In genomic region chr1:204287466-204287881, GRCh38 we compare ENCODE assay signal across 9 cellular contexts.
DNase-seq lines count a peak whose midpoint lies in the region; ATAC-seq and TF ChIP-seq lines count a peak whose summit lies in the region.
"Had no signal": no experiment of that assay in that cellular context is flagged by ENCODE, and none has a peak within 500 bp of the region (broad histone marks: within the 10 kb centered on the region; RNA-seq: fewer than 3 reads in every experiment).

No MANE protein-coding gene starts in this region.

- H3K9me1 ChIP-seq in IMR-90 (ENCODE audit: insufficient read depth, low read length) = peaks cover 4% of the 10 kb centered on the region; the same call in 1 of the 2 replicates

- CTCF ChIA-PET in IMR-90 (lab: Yijun Ruan, JAX) = no interaction called here

- BruUV-seq in IMR-90 (replicated peaks; lab: Mats Ljungman, UMichigan) = no TSS peak

- H3K9ac ChIP-seq in IMR-90 (ENCODE audit: low read depth, low read length) = no peak overlapping the region

- H2BK120ac ChIP-seq in IMR-90 (ENCODE audit: low read depth, low read length) = no peak overlapping the region

- H4K5ac ChIP-seq in IMR-90 (ENCODE audit: low read depth, low read length) = no peak overlapping the region

- in situ Hi-C loops in IMR-90 (cut with MboI; ENCODE audit: low sequenced_read_pairs) = no loop called here

- dilution Hi-C loops in IMR-90 (cut with HindIII; ENCODE audit: low sequenced_read_pairs, unreplicated experiment) = no loop called here

- H2BK20ac ChIP-seq in IMR-90 (ENCODE audit: low read depth, low read length) = no peak overlapping the region

- intact Hi-C loops in IMR-90 (cut with micrococcal nuclease) = no loop called here

- no peak for TF ChIP-seq RAD21 in IMR-90 (IDR thresholded peaks at IDR 0.05; ENCODE audit: low read length)

- peak overlapping the region; percentile 44; the same call in 1 of the 3 replicates for H2BK15ac ChIP-seq in IMR-90 (ENCODE audit: low read depth, low read length)

- POLR2A ChIA-PET in IMR-90 (lab: Charles Lee; ENCODE audit: unreplicated experiment) = no interaction called here

- peak overlapping the region; percentile 87 for H3K27ac ChIP-seq in 22Rv1
- H3K27ac ChIP-seq in IMR-90 (ENCODE audit: insufficient read depth, low read length) = no peak overlapping the region
- peak overlapping the region in 1 of 2 donors; percentile 46 for H3K27ac ChIP-seq in coronary artery
- peak overlapping the region; percentile 87 for H3K27ac ChIP-seq in mesodermal cell (ENCODE audit: low read depth, low read length, severe bottlenecking)

- WGBS in IMR-90 (ENCODE audit: extremely low coverage in 2 of 2, insufficient read length in 1 of 2), 2 experiments = no CpG with 5 or more reads among the region's 8 CpGs
- WGBS in mesodermal cell (ENCODE audit: insufficient coverage in 2 of 2), 2 experiments = 43 to 70% methylated on average over 2 to 7 of the region's 8 CpGs

- TF ChIP-seq CTCF in 22Rv1 (IDR thresholded peaks at IDR 0.05) (no peak; the same call in 1 of the 2 replicates), IMR-90 (conservative IDR thresholded peaks at IDR 0.05; ENCODE audit: low read depth, low read length) (no peak), coronary artery (IDR thresholded peaks at IDR 0.05) (no peak)

- H4K91ac ChIP-seq in IMR-90 (ENCODE audit: insufficient read depth, low read depth, low read length) = no peak overlapping the region; the same call in 1 of the 2 replicates

- H3K36me3 ChIP-seq in IMR-90 (ENCODE audit: control insufficient read depth, insufficient read depth, low read length) = no peaks in the 10 kb centered on the region
- no peaks in the 10 kb centered on the region for H3K36me3 ChIP-seq in mesodermal cell (ENCODE audit: control insufficient read depth, insufficient read depth, low read length)

- ATAC-seq in IMR-90 (ENCODE audit: low read depth) (no peak), HG03520 (IDR thresholded peaks at IDR 0.05; ENCODE audit: unreplicated experiment) (no peak), GM18505 (IDR thresholded peaks at IDR 0.05; ENCODE audit: unreplicated experiment) (no peak)

- H3K4me1 ChIP-seq in IMR-90 (ENCODE audit: control insufficient read depth, insufficient read depth, low read length) (peaks cover 16% of the 10 kb centered on the region), mesodermal cell (ENCODE audit: control insufficient read depth, insufficient read depth, low read length, poor library complexity, severe bottlenecking) (peaks cover 50% of the 10 kb centered on the region)

- no peak overlapping the region for H2AK5ac ChIP-seq in IMR-90 (ENCODE audit: low read depth, low read length)

- TF ChIP-seq POLR2A in IMR-90 (IDR thresholded peaks at IDR 0.05; ENCODE audit: low read depth, low read length) (no peak), GM18505 (IDR thresholded peaks at IDR 0.05; ENCODE audit: borderline replicate concordance, extremely low read depth, insufficient read depth, insufficient read length) (no peak)

- H3K56ac ChIP-seq in IMR-90 (ENCODE audit: extremely low read depth, insufficient read depth, low read length) = no peak overlapping the region

- no peak overlapping the region for H2BK5ac ChIP-seq in IMR-90 (ENCODE audit: low read depth, low read length, poor library complexity, severe bottlenecking)

- no peak overlapping the region for H3K14ac ChIP-seq in IMR-90 (replicated peaks; ENCODE audit: low read depth, low read length)

- H2AK9ac ChIP-seq in IMR-90 (replicated peaks; ENCODE audit: low read depth, low read length, poor library complexity) = no peak overlapping the region

- no peak overlapping the region for H3K18ac ChIP-seq in IMR-90 (ENCODE audit: low read depth, low read length)

- no peak for DNase-seq in IMR-90
- no peak for DNase-seq in coronary artery (ENCODE audit: low spot score)
- DNase-seq in 8988T = no peak
- no peak for DNase-seq in NCI-H446 (lab: John Stamatoyannopoulos, UW)
- DNase-seq: DMS 273 treated with DMSO at 0.1 percent for 48 hours had no signal

- no peaks in the 10 kb centered on the region for H4K20me1 ChIP-seq in IMR-90 (ENCODE audit: insufficient read depth, low read length)

- H3K4me2 ChIP-seq in IMR-90 (ENCODE audit: low read depth, low read length) = no peak overlapping the region

- no peaks in the 10 kb centered on the region for H3K9me3 ChIP-seq in IMR-90 (ENCODE audit: control insufficient read depth, insufficient read depth, low read length)
- no peaks in the 10 kb centered on the region for H3K9me3 ChIP-seq in mesodermal cell (ENCODE audit: control insufficient read depth, low read length)

- no peak overlapping the region for H3K23ac ChIP-seq in IMR-90 (ENCODE audit: low read depth, low read length)

- peaks cover 0 to 2% of the 10 kb centered on the region in 2 experiments; a peak in 1 of 4 replicates for H3K79me1 ChIP-seq in IMR-90 (ENCODE audit: low read depth in 1 of 2, low read length in 2 of 2)

- H3K4me3 ChIP-seq in IMR-90 (ENCODE audit: insufficient read depth, low read depth, low read length) = no peak overlapping the region
- peak overlapping the region; percentile 22 for H3K4me3 ChIP-seq in coronary artery
- H3K4me3 ChIP-seq in mesodermal cell (ENCODE audit: extremely low read depth, insufficient read depth, low read length, poor library complexity, severe bottlenecking) = peak overlapping the region; percentile 27

- H4K8ac ChIP-seq in IMR-90 (ENCODE audit: low read depth in 2 of 2, low read length in 2 of 2) = no peak overlapping the region

- no peak overlapping the region for H3K4ac ChIP-seq in IMR-90 (ENCODE audit: low read depth, low read length)

- H2AFZ ChIP-seq in IMR-90 (replicated peaks; ENCODE audit: low read length, poor library complexity) = no peak overlapping the region

- peaks cover 2% of the 10 kb centered on the region; the same call in 1 of the 2 replicates for H3K27me3 ChIP-seq in IMR-90 (ENCODE audit: control insufficient read depth, insufficient read depth, low read length)

TF ChIP-seq in IMR-90, 13 proteins besides CTCF, POLR2A, EP300 and RAD21:
- TF ChIP-seq USF2 (IDR thresholded peaks at IDR 0.05; ENCODE audit: low read depth, low read length) = no peak
- TF ChIP-seq BHLHE40 (IDR thresholded peaks at IDR 0.05; ENCODE audit: low read depth, low read length) = no peak
- TF ChIP-seq NFE2L2 (IDR thresholded peaks at IDR 0.05; ENCODE audit: low read depth, low read length) = no peak
- no peak for TF ChIP-seq RCOR1 (IDR thresholded peaks at IDR 0.05; ENCODE audit: insufficient replicate concordance, low read length)
- TF ChIP-seq FOS (IDR thresholded peaks at IDR 0.05; ENCODE audit: low read depth, low read length) = no peak
- TF ChIP-seq MAFK (IDR thresholded peaks at IDR 0.05; ENCODE audit: low read depth, low read length) = no peak
- TF ChIP-seq SMC3 (IDR thresholded peaks at IDR 0.05; ENCODE audit: low read depth, low read length) = no peak
- TF ChIP-seq RFX5 (IDR thresholded peaks at IDR 0.05; ENCODE audit: low read depth, low read length) = no peak
- TF ChIP-seq MXI1 (IDR thresholded peaks at IDR 0.05; ENCODE audit: borderline replicate concordance, low read depth, low read length) = no peak
- no peak for TF ChIP-seq ELK1 (IDR thresholded peaks at IDR 0.05; ENCODE audit: borderline replicate concordance, low read depth, low read length)
- TF ChIP-seq CHD1 (IDR thresholded peaks at IDR 0.05; ENCODE audit: low read depth, low read length) = no peak
- no peak for TF ChIP-seq MAZ (IDR thresholded peaks at IDR 0.05; ENCODE audit: borderline replicate concordance, low read depth, low read length)
- no peak for TF ChIP-seq CEBPB (IDR thresholded peaks at IDR 0.05; ENCODE audit: low read depth, low read length)
